ENCODE assay signal across 1 cellular context in the genomic region with DNA sequence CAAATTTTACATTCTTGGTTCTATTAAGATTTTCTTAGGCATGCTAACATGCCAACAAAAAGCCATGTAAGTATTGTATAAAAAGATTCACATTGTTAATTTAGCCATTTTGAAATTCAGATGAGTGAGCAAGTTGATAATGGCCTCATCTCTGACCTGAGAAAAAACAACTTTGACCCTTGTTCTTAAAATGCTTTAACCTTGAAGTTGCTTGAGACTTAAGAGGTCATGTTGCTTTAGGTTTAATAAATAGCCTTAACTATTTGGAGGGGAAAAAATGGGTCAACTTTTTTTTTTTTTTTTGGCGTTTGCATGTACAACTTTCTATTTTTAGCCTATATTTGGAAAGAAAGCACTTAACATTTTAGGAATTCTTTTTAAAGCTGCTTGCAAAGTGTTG.
TF ChIP-seq lines count a peak whose summit lies in the region.

No MANE protein-coding gene starts in this region.

TF ChIP-seq in liver, 16 proteins besides CTCF, POLR2A, EP300 and RAD21:
- TF ChIP-seq NR2F2 (IDR thresholded peaks at IDR 0.05) (peak; percentile 59), YY1 (IDR thresholded peaks at IDR 0.05) (no peak)
